ENCODE assay signal across 23 cellular contexts in the genomic region with DNA sequence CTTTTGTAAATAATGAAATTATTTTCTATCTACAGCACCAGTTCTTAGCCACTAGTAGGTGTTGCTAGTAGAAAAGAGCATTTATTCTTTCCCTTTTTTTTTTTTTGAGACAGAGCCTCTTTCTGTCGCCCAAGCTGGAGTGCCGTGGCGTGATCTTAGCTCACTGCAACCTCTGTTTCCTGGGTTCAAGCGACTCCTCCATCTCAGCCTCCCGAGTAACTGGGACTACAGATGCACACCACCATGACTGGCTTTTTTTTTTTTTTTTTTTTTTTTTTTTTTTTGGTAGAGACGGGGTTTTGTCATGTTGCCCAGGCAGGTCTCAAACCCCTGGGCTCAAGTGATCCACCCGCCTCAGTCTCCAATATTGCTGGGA.
"Had no signal": no experiment of that assay in that cellular context is flagged by ENCODE, and none has a peak within 500 bp of the region (broad histone marks: within the 10 kb centered on the region; RNA-seq: fewer than 3 reads in every experiment).

No MANE protein-coding gene starts in this region.

- H3K27ac ChIP-seq: VCaP had no signal

- H3K36me3 ChIP-seq: cardiac muscle cell had no signal

- H3K9me3 Mint-ChIP-seq: activated CD4-positive, alpha-beta memory T cell treated with anti-CD3 and anti-CD28 coated beads for 36 hours; activated CD4-positive, alpha-beta T cell treated with anti-CD3 and anti-CD28 coated beads, Interleukin-2, amount 10 ng/mL, durations not matched to agents 7 days and 5 days; activated naive CD4-positive, alpha-beta T cell treated with anti-CD3 and anti-CD28 coated beads, Interleukin-2, amount 50 U/mL, for 72 hours; activated naive CD8-positive, alpha-beta T cell treated with anti-CD3 and anti-CD28 coated beads, Interleukin-2, amount 50 U/mL, for 24 hours; activated T-cell treated with anti-CD3 and anti-CD28 coated beads, Interleukin-2, amount 50 U/mL, for 4 hours; brain had no signal

- H3K4me3 Mint-ChIP-seq: activated CD4-positive, alpha-beta memory T cell treated with anti-CD3 and anti-CD28 coated beads for 36 hours; activated CD4-positive, alpha-beta T cell treated with anti-CD3 and anti-CD28 coated beads, Interleukin-2, amount 10 ng/mL, durations not matched to agents 7 days and 5 days; activated naive CD8-positive, alpha-beta T cell treated with anti-CD3 and anti-CD28 coated beads, Interleukin-2, amount 50 U/mL, for 24 hours; activated T-cell treated with anti-CD3 and anti-CD28 coated beads, Interleukin-2, amount 50 U/mL, for 4 hours had no signal

- DNase-seq: activated CD4-positive, alpha-beta memory T cell treated with anti-CD3 and anti-CD28 coated beads for 36 hours; activated CD4-positive, alpha-beta T cell treated with anti-CD3 and anti-CD28 coated beads, Interleukin-2, amount 10 ng/mL, durations not matched to agents 7 days and 5 days; activated CD4-positive, CD25-positive, alpha-beta regulatory T cell; activated CD8-positive, alpha-beta memory T cell treated with anti-CD3 and anti-CD28 coated beads for 24 hours; activated effector memory CD4-positive, alpha-beta T cell treated with anti-CD3 and anti-CD28 coated beads, Interleukin-2, amount 50 U/mL, for 16 hours; activated naive CD4-positive, alpha-beta T cell treated with Interleukin-2 at 50 U/mL for 16 hours; activated naive CD8-positive, alpha-beta T cell treated with anti-CD3 and anti-CD28 coated beads, Interleukin-2, amount 50 U/mL, for 24 hours; activated T-cell treated with anti-CD3 and anti-CD28 coated beads, Interleukin-2, amount 50 U/mL, for 4 hours; amniotic stem cell; MM.1S; NCI-H1105 treated with DMSO at 0.1 percent for 48 hours; NCI-H1436 treated with DMSO at 0.1 percent for 48 hours; NCI-H187; NCI-H2081; NCI-H69; NK-92 treated with Interleukin-12 subunit alpha and Interleukin-12 subunit beta, amount 100 ng/mL, for 24 hours; RPMI8226; SK-N-SH; T-helper 1 cell had no signal

- H3K4me3 ChIP-seq: cardiac muscle cell had no signal

- ATAC-seq: activated naive CD4-positive, alpha-beta T cell treated with anti-CD3 and anti-CD28 coated beads, Interleukin-2, amount 50 U/mL, for 72 hours; activated naive CD8-positive, alpha-beta T cell treated with anti-CD3 and anti-CD28 coated beads, Interleukin-2, amount 50 U/mL, for 24 hours; activated T-cell treated with anti-CD3 and anti-CD28 coated beads, Interleukin-2, amount 50 U/mL, for 4 hours had no signal

- H3K27me3 Mint-ChIP-seq: activated CD4-positive, alpha-beta memory T cell treated with anti-CD3 and anti-CD28 coated beads for 36 hours; activated CD4-positive, alpha-beta T cell treated with anti-CD3 and anti-CD28 coated beads, Interleukin-2, amount 10 ng/mL, durations not matched to agents 7 days and 5 days; activated naive CD8-positive, alpha-beta T cell treated with anti-CD3 and anti-CD28 coated beads, Interleukin-2, amount 50 U/mL, for 24 hours; brain had no signal

- H3K27me3 ChIP-seq: cardiac muscle cell had no signal

- H3K27ac Mint-ChIP-seq: activated CD4-positive, alpha-beta memory T cell treated with anti-CD3 and anti-CD28 coated beads for 36 hours; activated CD4-positive, alpha-beta T cell treated with anti-CD3 and anti-CD28 coated beads, Interleukin-2, amount 10 ng/mL, durations not matched to agents 7 days and 5 days; activated naive CD4-positive, alpha-beta T cell treated with anti-CD3 and anti-CD28 coated beads, Interleukin-2, amount 50 U/mL, for 72 hours; activated naive CD8-positive, alpha-beta T cell treated with anti-CD3 and anti-CD28 coated beads, Interleukin-2, amount 50 U/mL, for 24 hours had no signal

- H3K9me3 ChIP-seq: SK-N-SH had no signal
